1 cellular context compared by ENCODE assay signal in the genomic region with DNA sequence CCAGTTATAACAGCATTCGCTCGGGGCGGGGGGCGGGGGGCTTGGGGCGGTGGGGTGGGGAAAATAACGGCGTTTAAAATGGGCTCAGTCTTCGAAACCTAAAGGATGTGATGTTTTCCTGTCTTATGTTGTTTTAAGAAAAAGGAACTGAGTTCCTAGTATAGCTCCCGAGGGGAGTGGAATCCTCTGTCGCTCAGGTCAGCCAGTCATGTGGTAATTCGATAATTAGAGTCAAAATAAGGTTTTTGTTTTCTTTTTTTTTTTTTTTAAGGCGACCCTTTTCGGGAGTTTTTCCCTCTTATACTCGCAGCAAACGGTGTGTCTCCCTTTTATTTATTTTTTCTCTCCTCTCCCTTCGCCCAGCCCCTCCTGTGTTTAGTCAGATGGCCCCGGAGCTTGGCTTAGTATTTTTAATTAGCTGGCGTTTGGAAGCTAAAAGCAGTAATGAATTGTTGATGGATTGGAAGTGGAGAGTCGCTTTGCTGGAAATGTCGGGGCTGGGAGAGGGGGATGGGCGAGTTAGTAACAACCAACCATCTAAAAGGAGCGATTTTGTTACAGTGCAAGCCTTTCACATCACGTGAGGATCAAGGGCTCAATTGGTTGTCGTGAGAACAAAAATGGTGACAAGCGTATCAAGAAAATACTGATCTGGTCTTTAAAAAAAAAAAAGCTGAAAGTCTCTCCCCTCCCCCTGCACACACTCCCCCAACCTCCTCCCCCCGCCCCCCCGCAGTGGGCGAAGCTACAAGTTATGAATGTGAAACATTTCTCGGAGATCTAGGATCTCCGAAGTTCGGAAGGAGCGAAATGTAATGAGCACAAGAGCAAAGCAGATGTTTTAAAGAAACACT.
TF ChIP-seq lines count a peak whose summit lies in the region.

No MANE protein-coding gene starts in this region.

TF ChIP-seq in HEK293, 187 proteins besides CTCF, POLR2A, EP300 and RAD21 (continued from another document):
- TF ChIP-seq ZNF416 (tag by site-specific recombination; IDR thresholded peaks at IDR 0.05) (no peak), ZNF658 (tag by site-specific recombination; IDR thresholded peaks at IDR 0.05) (no peak), SCRT1 (tag by site-specific recombination; IDR thresholded peaks at IDR 0.05; ENCODE audit: borderline replicate concordance) (no peak), ZNF311 (tag by site-specific recombination; IDR thresholded peaks at IDR 0.05; ENCODE audit: borderline replicate concordance) (no peak), ZNF600 (tag by site-specific recombination; IDR thresholded peaks at IDR 0.05) (peak; percentile 43; the same call in 1 of the 2 replicates), ZNF701 (tag by site-specific recombination; IDR thresholded peaks at IDR 0.05) (no peak), SETDB1 (IDR thresholded peaks at IDR 0.05; ENCODE audit: insufficient read length, low read length) (no peak), RBAK (tag by site-specific recombination; IDR thresholded peaks at IDR 0.05) (no peak), YY2 (tag by site-specific recombination; IDR thresholded peaks at IDR 0.05) (no peak), KLF7 (tag by site-specific recombination; IDR thresholded peaks at IDR 0.05; ENCODE audit: borderline replicate concordance) (peak; percentile 72; the same call in 1 of the 2 replicates), ZNF133 (tag by site-specific recombination; IDR thresholded peaks at IDR 0.05) (no peak), ZEB2 (tag by site-specific recombination; IDR thresholded peaks at IDR 0.05) (peak; percentile 99), REPIN1 (tag by site-specific recombination; IDR thresholded peaks at IDR 0.05; ENCODE audit: low read depth) (no peak), GLI4 (tag by site-specific recombination; IDR thresholded peaks at IDR 0.05) (no peak), ZBTB21 (tag by site-specific recombination; IDR thresholded peaks at IDR 0.05) (peak; percentile 55), ZNF391 (tag by site-specific recombination; IDR thresholded peaks at IDR 0.05; ENCODE audit: borderline replicate concordance, low read depth) (peak; percentile 88)
- TF ChIP-seq, protein P1, sequence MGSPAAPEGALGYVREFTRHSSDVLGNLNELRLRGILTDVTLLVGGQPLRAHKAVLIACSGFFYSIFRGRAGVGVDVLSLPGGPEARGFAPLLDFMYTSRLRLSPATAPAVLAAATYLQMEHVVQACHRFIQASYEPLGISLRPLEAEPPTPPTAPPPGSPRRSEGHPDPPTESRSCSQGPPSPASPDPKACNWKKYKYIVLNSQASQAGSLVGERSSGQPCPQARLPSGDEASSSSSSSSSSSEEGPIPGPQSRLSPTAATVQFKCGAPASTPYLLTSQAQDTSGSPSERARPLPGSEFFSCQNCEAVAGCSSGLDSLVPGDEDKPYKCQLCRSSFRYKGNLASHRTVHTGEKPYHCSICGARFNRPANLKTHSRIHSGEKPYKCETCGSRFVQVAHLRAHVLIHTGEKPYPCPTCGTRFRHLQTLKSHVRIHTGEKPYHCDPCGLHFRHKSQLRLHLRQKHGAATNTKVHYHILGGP (tag by site-specific recombination; IDR thresholded peaks at IDR 0.05) = peak; percentile 28; the same call in 1 of the 2 replicates
- TF ChIP-seq, protein P2, sequence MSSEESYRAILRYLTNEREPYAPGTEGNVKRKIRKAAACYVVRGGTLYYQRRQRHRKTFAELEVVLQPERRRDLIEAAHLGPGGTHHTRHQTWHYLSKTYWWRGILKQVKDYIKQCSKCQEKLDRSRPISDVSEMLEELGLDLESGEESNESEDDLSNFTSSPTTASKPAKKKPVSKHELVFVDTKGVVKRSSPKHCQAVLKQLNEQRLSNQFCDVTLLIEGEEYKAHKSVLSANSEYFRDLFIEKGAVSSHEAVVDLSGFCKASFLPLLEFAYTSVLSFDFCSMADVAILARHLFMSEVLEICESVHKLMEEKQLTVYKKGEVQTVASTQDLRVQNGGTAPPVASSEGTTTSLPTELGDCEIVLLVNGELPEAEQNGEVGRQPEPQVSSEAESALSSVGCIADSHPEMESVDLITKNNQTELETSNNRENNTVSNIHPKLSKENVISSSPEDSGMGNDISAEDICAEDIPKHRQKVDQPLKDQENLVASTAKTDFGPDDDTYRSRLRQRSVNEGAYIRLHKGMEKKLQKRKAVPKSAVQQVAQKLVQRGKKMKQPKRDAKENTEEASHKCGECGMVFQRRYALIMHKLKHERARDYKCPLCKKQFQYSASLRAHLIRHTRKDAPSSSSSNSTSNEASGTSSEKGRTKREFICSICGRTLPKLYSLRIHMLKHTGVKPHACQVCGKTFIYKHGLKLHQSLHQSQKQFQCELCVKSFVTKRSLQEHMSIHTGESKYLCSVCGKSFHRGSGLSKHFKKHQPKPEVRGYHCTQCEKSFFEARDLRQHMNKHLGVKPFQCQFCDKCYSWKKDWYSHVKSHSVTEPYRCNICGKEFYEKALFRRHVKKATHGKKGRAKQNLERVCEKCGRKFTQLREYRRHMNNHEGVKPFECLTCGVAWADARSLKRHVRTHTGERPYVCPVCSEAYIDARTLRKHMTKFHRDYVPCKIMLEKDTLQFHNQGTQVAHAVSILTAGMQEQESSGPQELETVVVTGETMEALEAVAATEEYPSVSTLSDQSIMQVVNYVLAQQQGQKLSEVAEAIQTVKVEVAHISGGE (tag by site-specific recombination; conservative IDR thresholded peaks at IDR 0.05; ENCODE audit: low read depth) = 0 out of 2 replicates have a peak, but pooled peaks have one; percentile 8
- TF ChIP-seq, protein P3, sequence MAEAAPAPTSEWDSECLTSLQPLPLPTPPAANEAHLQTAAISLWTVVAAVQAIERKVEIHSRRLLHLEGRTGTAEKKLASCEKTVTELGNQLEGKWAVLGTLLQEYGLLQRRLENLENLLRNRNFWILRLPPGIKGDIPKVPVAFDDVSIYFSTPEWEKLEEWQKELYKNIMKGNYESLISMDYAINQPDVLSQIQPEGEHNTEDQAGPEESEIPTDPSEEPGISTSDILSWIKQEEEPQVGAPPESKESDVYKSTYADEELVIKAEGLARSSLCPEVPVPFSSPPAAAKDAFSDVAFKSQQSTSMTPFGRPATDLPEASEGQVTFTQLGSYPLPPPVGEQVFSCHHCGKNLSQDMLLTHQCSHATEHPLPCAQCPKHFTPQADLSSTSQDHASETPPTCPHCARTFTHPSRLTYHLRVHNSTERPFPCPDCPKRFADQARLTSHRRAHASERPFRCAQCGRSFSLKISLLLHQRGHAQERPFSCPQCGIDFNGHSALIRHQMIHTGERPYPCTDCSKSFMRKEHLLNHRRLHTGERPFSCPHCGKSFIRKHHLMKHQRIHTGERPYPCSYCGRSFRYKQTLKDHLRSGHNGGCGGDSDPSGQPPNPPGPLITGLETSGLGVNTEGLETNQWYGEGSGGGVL (tag by site-specific recombination; IDR thresholded peaks at IDR 0.05) = peak; percentile 40
- TF ChIP-seq, protein P4, sequence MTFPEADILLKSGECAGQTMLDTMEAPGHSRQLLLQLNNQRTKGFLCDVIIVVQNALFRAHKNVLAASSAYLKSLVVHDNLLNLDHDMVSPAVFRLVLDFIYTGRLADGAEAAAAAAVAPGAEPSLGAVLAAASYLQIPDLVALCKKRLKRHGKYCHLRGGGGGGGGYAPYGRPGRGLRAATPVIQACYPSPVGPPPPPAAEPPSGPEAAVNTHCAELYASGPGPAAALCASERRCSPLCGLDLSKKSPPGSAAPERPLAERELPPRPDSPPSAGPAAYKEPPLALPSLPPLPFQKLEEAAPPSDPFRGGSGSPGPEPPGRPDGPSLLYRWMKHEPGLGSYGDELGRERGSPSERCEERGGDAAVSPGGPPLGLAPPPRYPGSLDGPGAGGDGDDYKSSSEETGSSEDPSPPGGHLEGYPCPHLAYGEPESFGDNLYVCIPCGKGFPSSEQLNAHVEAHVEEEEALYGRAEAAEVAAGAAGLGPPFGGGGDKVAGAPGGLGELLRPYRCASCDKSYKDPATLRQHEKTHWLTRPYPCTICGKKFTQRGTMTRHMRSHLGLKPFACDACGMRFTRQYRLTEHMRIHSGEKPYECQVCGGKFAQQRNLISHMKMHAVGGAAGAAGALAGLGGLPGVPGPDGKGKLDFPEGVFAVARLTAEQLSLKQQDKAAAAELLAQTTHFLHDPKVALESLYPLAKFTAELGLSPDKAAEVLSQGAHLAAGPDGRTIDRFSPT (tag by site-specific recombination; IDR thresholded peaks at IDR 0.05) = peak; percentile 75
